22 cellular contexts compared by ENCODE assay signal in the genomic region with DNA sequence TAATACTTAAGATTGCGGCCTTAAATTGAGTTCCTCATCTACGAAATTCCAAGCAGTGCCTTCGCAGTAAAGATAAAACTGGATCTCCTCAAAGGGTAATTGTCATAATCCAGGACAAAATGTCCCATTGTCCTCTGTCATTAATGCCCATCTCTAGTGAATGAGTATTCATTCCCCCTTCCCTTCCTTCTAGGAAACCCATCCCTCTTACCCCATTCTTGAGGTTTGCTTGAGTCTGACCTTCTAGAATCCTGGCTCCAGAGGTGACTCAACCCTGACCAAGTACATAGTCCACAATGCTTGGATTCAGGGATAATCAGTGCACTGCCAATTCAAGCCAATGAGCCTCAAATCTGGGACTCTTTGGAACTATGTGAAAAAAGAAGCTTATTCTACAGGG.
"Had no signal": no experiment of that assay in that cellular context is flagged by ENCODE, and none has a peak within 500 bp of the region (broad histone marks: within the 10 kb centered on the region; RNA-seq: fewer than 3 reads in every experiment).

No MANE protein-coding gene starts in this region.

- H3K27ac ChIP-seq: esophagus squamous epithelium, ovary, right atrium auricular region, stomach, thyroid gland had no signal

- H3K4me1 ChIP-seq: right atrium auricular region had no signal

- DNase-seq: cortex of kidney; effector memory CD8-positive, alpha-beta T cell; erythroblast; esophagus squamous epithelium; hypothalamus; immature natural killer cell; islet precursor cell; mesendoderm; naive thymus-derived CD8-positive, alpha-beta T cell; occipital lobe; ovary; stimulated activated CD4-positive, alpha-beta T cell treated with anti-CD3 and anti-CD28 coated beads, Interleukin-2, amount 100 ng/mL, for 24 hours; stimulated activated CD4-positive, alpha-beta T cell treated with anti-CD3 and anti-CD28 coated beads, Interleukin-4, amount 100 ng/mL, for 24 hours; stimulated activated naive CD4-positive, alpha-beta T cell treated with Interleukin-2 at 50 U/mL for 16 hours; stomach; thyroid gland; trophoblast cell had no signal

- H3K36me3 ChIP-seq: esophagus squamous epithelium, ovary, right atrium auricular region, stomach, thyroid gland, vagina had no signal

- H3K27me3 ChIP-seq: esophagus squamous epithelium, ovary, right atrium auricular region, stomach, thyroid gland, vagina had no signal

- FAIRE-seq: endometrium, frontal cortex had no signal

- H3K9me3 ChIP-seq: esophagus squamous epithelium, ovary, right atrium auricular region, stomach, thyroid gland, vagina had no signal

- H3K4me3 ChIP-seq: esophagus squamous epithelium, lung, ovary, right atrium auricular region, stomach, thyroid gland, vagina had no signal
